ENCODE assay signal across 1 cellular context in the genomic region with DNA sequence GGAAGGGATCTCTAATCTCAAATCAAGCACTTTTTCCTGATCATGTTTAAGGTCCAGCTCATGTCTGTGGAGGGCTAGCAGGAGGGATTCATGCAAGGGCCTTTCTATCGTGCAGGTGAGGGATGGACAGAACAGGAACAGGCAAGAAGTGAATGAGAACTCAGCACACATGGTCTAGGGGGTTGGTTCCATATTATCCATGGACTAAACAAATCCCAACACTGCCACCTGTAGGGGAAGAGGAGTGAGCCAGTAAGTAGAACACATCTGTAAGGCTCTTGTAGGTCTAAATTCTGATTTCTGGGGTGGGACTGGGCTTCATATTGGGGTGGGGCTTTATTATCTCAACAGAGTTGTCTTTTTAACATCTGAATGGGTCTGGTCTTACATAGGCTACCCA.
TF ChIP-seq lines count a peak whose summit lies in the region.

No MANE protein-coding gene starts in this region.

TF ChIP-seq in HepG2, 621 proteins besides CTCF, POLR2A, EP300 and RAD21 (continued from another document):
- TF ChIP-seq SP2 (CRISPR knock-in tag; IDR thresholded peaks at IDR 0.05) (no peak), ZNF550 (CRISPR knock-in tag; IDR thresholded peaks at IDR 0.05; ENCODE audit: borderline replicate concordance) (no peak), TSC22D2 (CRISPR knock-in tag; IDR thresholded peaks at IDR 0.05; ENCODE audit: borderline replicate concordance) (no peak), THAP11 (CRISPR knock-in tag; IDR thresholded peaks at IDR 0.05) (no peak), ZNF207 (IDR thresholded peaks at IDR 0.05; ENCODE audit: borderline replicate concordance) (no peak), CBX5 (CRISPR knock-in tag; IDR thresholded peaks at IDR 0.05; ENCODE audit: borderline replicate concordance) (no peak), ARHGAP35 (CRISPR knock-in tag; IDR thresholded peaks at IDR 0.05; ENCODE audit: borderline replicate concordance) (no peak)
- TF ChIP-seq, protein P1, sequence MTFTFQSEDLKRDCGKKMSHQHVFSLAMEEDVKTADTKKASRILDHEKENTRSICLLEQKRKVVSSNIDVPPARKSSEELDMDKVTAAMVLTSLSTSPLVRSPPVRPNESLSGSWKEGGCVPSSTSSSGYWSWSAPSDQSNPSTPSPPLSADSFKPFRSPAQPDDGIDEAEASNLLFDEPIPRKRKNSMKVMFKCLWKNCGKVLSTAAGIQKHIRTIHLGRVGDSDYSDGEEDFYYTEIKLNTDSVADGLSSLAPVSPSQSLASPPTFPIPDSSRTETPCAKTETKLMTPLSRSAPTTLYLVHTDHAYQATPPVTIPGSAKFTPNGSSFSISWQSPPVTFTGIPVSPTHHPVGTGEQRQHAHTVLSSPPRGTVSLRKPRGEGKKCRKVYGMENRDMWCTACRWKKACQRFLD (CRISPR knock-in tag; IDR thresholded peaks at IDR 0.05; ENCODE audit: borderline replicate concordance) = no peak
